In genomic region chr17:78826426-78826825, GRCh38 we compare ENCODE assay signal across 24 cellular contexts. TPM values are rescaled to one million over a fixed set of nuclear protein-coding genes. Genes with fewer than 3 reads are reported as not detected.
DNase-seq lines count a peak whose midpoint lies in the region; ATAC-seq and TF ChIP-seq lines count a peak whose summit lies in the region.
"Had no signal": no experiment of that assay in that cellular context is flagged by ENCODE, and none has a peak within 500 bp of the region (broad histone marks: within the 10 kb centered on the region; RNA-seq: fewer than 3 reads in every experiment).

No MANE protein-coding gene starts in this region.

- peak overlapping the region; percentile 34 for H3K27ac Mint-ChIP-seq in activated CD4-positive, alpha-beta memory T cell treated with anti-CD3 and anti-CD28 coated beads, Interleukin-2, amount 10 ng/mL, durations not matched to agents 7 days and 5 days
- H3K27ac Mint-ChIP-seq in activated CD4-positive, alpha-beta memory T cell treated with anti-CD3 and anti-CD28 coated beads for 36 hours, result no peak overlapping the region
- no peak overlapping the region for H3K27ac Mint-ChIP-seq in endodermal cell
- H3K27ac Mint-ChIP-seq: T-helper 1 cell treated with Interleukin-12 subunit alpha and Interleukin-12 subunit beta and Interleukin-4 antibody, amounts not matched to agents 30 μg/mL and 1 μg/mL, for 36 hours had no signal

- peaks cover 83% of the 10 kb centered on the region for H3K36me3 Mint-ChIP-seq in activated CD4-positive, alpha-beta memory T cell treated with anti-CD3 and anti-CD28 coated beads, Interleukin-2, amount 10 ng/mL, durations not matched to agents 7 days and 5 days (ENCODE audit: low read depth)
- peaks cover 78% of the 10 kb centered on the region for H3K36me3 Mint-ChIP-seq in activated CD4-positive, alpha-beta memory T cell treated with anti-CD3 and anti-CD28 coated beads for 36 hours
- peaks cover 87% of the 10 kb centered on the region for H3K36me3 Mint-ChIP-seq in endodermal cell (ENCODE audit: low read depth)

- peaks cover 23% of the 10 kb centered on the region for H3K4me1 Mint-ChIP-seq in activated CD4-positive, alpha-beta memory T cell treated with anti-CD3 and anti-CD28 coated beads, Interleukin-2, amount 10 ng/mL, durations not matched to agents 7 days and 5 days
- H3K4me1 Mint-ChIP-seq in activated CD4-positive, alpha-beta memory T cell treated with anti-CD3 and anti-CD28 coated beads for 36 hours (ENCODE audit: low read depth), result peaks cover 18% of the 10 kb centered on the region
- peaks cover 5% of the 10 kb centered on the region for H3K4me1 Mint-ChIP-seq in endodermal cell

- intact Hi-C loops in activated CD4-positive, alpha-beta memory T cell treated with anti-CD3 and anti-CD28 coated beads for 36 hours (cut with micrococcal nuclease), result no loop called here
- intact Hi-C loops in lower lobe of right lung (cut with DNase I), result no loop called here
- intact Hi-C loops in upper lobe of right lung (cut with DNase I), result no loop called here

- H3K27ac ChIP-seq in brain microvascular endothelial cell (peak overlapping the region; percentile 94), lower lobe of right lung (no peak overlapping the region), upper lobe of right lung (no peak overlapping the region), endodermal cell (ENCODE audit: low read depth, low read length) (no peak overlapping the region)
- H3K27ac ChIP-seq: tibial artery, VCaP had no signal

- H3K9me3 ChIP-seq in lower lobe of right lung (no peaks in the 10 kb centered on the region), upper lobe of right lung (no peaks in the 10 kb centered on the region), endodermal cell (ENCODE audit: control insufficient read depth, low read length) (no peaks in the 10 kb centered on the region)
- H3K9me3 ChIP-seq: HAP-1, tibial artery had no signal

- whole genome bisulfite sequencing in endodermal cell (ENCODE audit: insufficient coverage in 1 of 2, insufficient read length in 1 of 2), 2 experiments, result 93 to 100% methylated on average over 2 to 4 of the region's 4 CpGs

- H3K9ac ChIP-seq in endodermal cell (ENCODE audit: extremely low read depth, low read length, poor library complexity, severe bottlenecking), result no peak overlapping the region

- no peak overlapping the region for H3K4me3 Mint-ChIP-seq in activated CD4-positive, alpha-beta memory T cell treated with anti-CD3 and anti-CD28 coated beads, Interleukin-2, amount 10 ng/mL, durations not matched to agents 7 days and 5 days
- no peak overlapping the region for H3K4me3 Mint-ChIP-seq in activated CD4-positive, alpha-beta memory T cell treated with anti-CD3 and anti-CD28 coated beads for 36 hours
- no peak overlapping the region for H3K4me3 Mint-ChIP-seq in endodermal cell
- H3K4me3 Mint-ChIP-seq: T-helper 1 cell treated with Interleukin-12 subunit alpha and Interleukin-12 subunit beta and Interleukin-4 antibody, amounts not matched to agents 30 μg/mL and 1 μg/mL, for 36 hours had no signal

- H3K27me3 ChIP-seq in brain microvascular endothelial cell (replicated peaks) (no peaks in the 10 kb centered on the region), lower lobe of right lung (ENCODE audit: low read depth) (no peaks in the 10 kb centered on the region), upper lobe of right lung (no peaks in the 10 kb centered on the region), endodermal cell (ENCODE audit: control insufficient read depth, insufficient read depth, low read length, poor library complexity, severe bottlenecking) (no peaks in the 10 kb centered on the region)
- H3K27me3 ChIP-seq: tibial artery had no signal

- in situ Hi-C loops in brain microvascular endothelial cell (cut with HindIII; ENCODE audit: low pct_ligation_motif_present, low sequenced_read_pairs), result no loop called here

- no peaks in the 10 kb centered on the region for H3K9me3 Mint-ChIP-seq in activated CD4-positive, alpha-beta memory T cell treated with anti-CD3 and anti-CD28 coated beads, Interleukin-2, amount 10 ng/mL, durations not matched to agents 7 days and 5 days
- H3K9me3 Mint-ChIP-seq in activated CD4-positive, alpha-beta memory T cell treated with anti-CD3 and anti-CD28 coated beads for 36 hours, result no peaks in the 10 kb centered on the region
- H3K9me3 Mint-ChIP-seq in endodermal cell, result no peaks in the 10 kb centered on the region
- H3K9me3 Mint-ChIP-seq: T-helper 1 cell treated with Interleukin-12 subunit alpha and Interleukin-12 subunit beta and Interleukin-4 antibody, amounts not matched to agents 30 μg/mL and 1 μg/mL, for 36 hours had no signal

- ATAC-seq in lower lobe of right lung, result peak; percentile 34 to 37
- ATAC-seq in upper lobe of right lung, result peak; percentile 47
- no peak for ATAC-seq in GM21825 (IDR thresholded peaks at IDR 0.05; ENCODE audit: unreplicated experiment)

- POLR2A ChIA-PET in activated CD4-positive, alpha-beta memory T cell treated with anti-CD3 and anti-CD28 coated beads, Interleukin-2, amount 10 ng/mL, durations not matched to agents 7 days and 5 days (lab: Charles Lee), result interaction anchor here (1.5 to 2.6 kb wide), 2 partner anchors 8 to 10 kb away, joined by 5 to 13 read pairs; no protein-coding TSS in a partner anchor
- POLR2A ChIA-PET in activated CD4-positive, alpha-beta memory T cell treated with anti-CD3 and anti-CD28 coated beads for 36 hours (lab: Charles Lee), result no interaction called here

- H3K27me3 Mint-ChIP-seq in activated CD4-positive, alpha-beta memory T cell treated with anti-CD3 and anti-CD28 coated beads, Interleukin-2, amount 10 ng/mL, durations not matched to agents 7 days and 5 days, result no peaks in the 10 kb centered on the region
- no peaks in the 10 kb centered on the region for H3K27me3 Mint-ChIP-seq in activated CD4-positive, alpha-beta memory T cell treated with anti-CD3 and anti-CD28 coated beads for 36 hours
- no peaks in the 10 kb centered on the region for H3K27me3 Mint-ChIP-seq in endodermal cell (ENCODE audit: insufficient read depth)

- H3K4me1 ChIP-seq in lower lobe of right lung (peaks cover 10% of the 10 kb centered on the region), upper lobe of right lung (no peaks in the 10 kb centered on the region), endodermal cell (ENCODE audit: control insufficient read depth, insufficient read depth, low read length) (no peaks in the 10 kb centered on the region)
- H3K4me1 ChIP-seq: HAP-1, tibial artery had no signal

- CTCF ChIA-PET in activated CD4-positive, alpha-beta memory T cell treated with anti-CD3 and anti-CD28 coated beads, Interleukin-2, amount 10 ng/mL, durations not matched to agents 7 days and 5 days (lab: Charles Lee), result no interaction called here
- CTCF ChIA-PET in activated CD4-positive, alpha-beta memory T cell treated with anti-CD3 and anti-CD28 coated beads for 36 hours (lab: Charles Lee), result no interaction called here

- H3K36me3 ChIP-seq in brain microvascular endothelial cell (replicated peaks) (peaks cover 57% of the 10 kb centered on the region), lower lobe of right lung (peaks cover 100% of the 10 kb centered on the region), upper lobe of right lung (peaks cover 100% of the 10 kb centered on the region), endodermal cell (ENCODE audit: control insufficient read depth, insufficient read depth, low read length) (peaks cover 76% of the 10 kb centered on the region)

- TF ChIP-seq CTCF in brain microvascular endothelial cell (IDR thresholded peaks at IDR 0.05; ENCODE audit: low read depth, low read length, missing control alignments) (no peak), lower lobe of right lung (IDR thresholded peaks at IDR 0.05) (no peak), upper lobe of right lung (IDR thresholded peaks at IDR 0.05) (no peak), endodermal cell (conservative IDR thresholded peaks at IDR 0.05) (no peak)

- H3K4me3 ChIP-seq in brain microvascular endothelial cell (ENCODE audit: low read depth, low read length) (no peak overlapping the region), lower lobe of right lung (no peak overlapping the region), upper lobe of right lung (no peak overlapping the region), endodermal cell (ENCODE audit: low read length) (no peak overlapping the region)
- H3K4me3 ChIP-seq: HAP-1, tibial artery had no signal

- DNase-seq in activated CD4-positive, alpha-beta memory T cell treated with anti-CD3 and anti-CD28 coated beads, Interleukin-2, amount 10 ng/mL, durations not matched to agents 7 days and 5 days, result no peak
- no peak for DNase-seq in activated CD4-positive, alpha-beta memory T cell treated with anti-CD3 and anti-CD28 coated beads for 36 hours
- DNase-seq in brain microvascular endothelial cell, result peak; percentile 72
- DNase-seq in lower lobe of right lung, result no peak
- DNase-seq in upper lobe of right lung, result no peak
- no peak for DNase-seq in endodermal cell
- no peak for DNase-seq in NCI-H748 treated with DMSO at 0.1 percent for 48 hours (lab: John Stamatoyannopoulos, UW)
- DNase-seq: 8988T; activated CD4-positive, alpha-beta T cell treated with anti-CD3 and anti-CD28 coated beads, Interleukin-2, amount 50 U/mL, for 4 hours; AML-193; amniotic stem cell; erythroblast; KG1; NCI-H526 treated with DMSO at 0.1 percent for 48 hours; occipital lobe; retina; RPMI8226; stimulated activated CD4-positive, alpha-beta T cell treated with anti-CD3 and anti-CD28 coated beads, Interleukin-4, amount 100 ng/mL, for 1 hour; stimulated activated naive CD4-positive, alpha-beta T cell treated with Interleukin-2 at 50 U/mL for 16 hours had no signal

RNA-seq across cellular contexts. Expression of gene USP36, which starts 14.2 kb away (rescaled TPM):
- total RNA-seq in activated CD4-positive, alpha-beta memory T cell treated with anti-CD3 and anti-CD28 coated beads, Interleukin-2, amount 10 ng/mL, durations not matched to agents 7 days and 5 days, result 10 to 100 TPM; 95.4 to 96.8 TPM
- 10 to 100 TPM; 71.2 to 74.3 TPM for total RNA-seq in activated CD4-positive, alpha-beta memory T cell treated with anti-CD3 and anti-CD28 coated beads for 36 hours
- 58.6 TPM for total RNA-seq in lower lobe of right lung
- 69.6 TPM for total RNA-seq in upper lobe of right lung
- 10 to 100 TPM; 57.1 to 62.5 TPM for total RNA-seq in endodermal cell
- 22.4 TPM for polyA plus RNA-seq in endodermal cell (2013, experiment 1 of 2)
- polyA plus RNA-seq in endodermal cell (2013, experiment 2 of 2), result 26.5 TPM

RNA-seq across cellular contexts. Expression of gene CYTH1, which starts 44.4 kb away (rescaled TPM):
- total RNA-seq in activated CD4-positive, alpha-beta memory T cell treated with anti-CD3 and anti-CD28 coated beads, Interleukin-2, amount 10 ng/mL, durations not matched to agents 7 days and 5 days, result 100 to 1,000 TPM; 288 to 309 TPM
- 100 to 1,000 TPM; 184 to 204 TPM for total RNA-seq in activated CD4-positive, alpha-beta memory T cell treated with anti-CD3 and anti-CD28 coated beads for 36 hours
- total RNA-seq in lower lobe of right lung (110 TPM), upper lobe of right lung (103 TPM), endodermal cell (10 to 100 TPM; 23.1 to 27.4 TPM)
- 20.3 TPM for polyA plus RNA-seq in endodermal cell (2013, experiment 1 of 2)
- polyA plus RNA-seq in endodermal cell (2013, experiment 2 of 2), result 17.8 TPM
